ENCODE assay signal across 1 cellular context in the genomic region with DNA sequence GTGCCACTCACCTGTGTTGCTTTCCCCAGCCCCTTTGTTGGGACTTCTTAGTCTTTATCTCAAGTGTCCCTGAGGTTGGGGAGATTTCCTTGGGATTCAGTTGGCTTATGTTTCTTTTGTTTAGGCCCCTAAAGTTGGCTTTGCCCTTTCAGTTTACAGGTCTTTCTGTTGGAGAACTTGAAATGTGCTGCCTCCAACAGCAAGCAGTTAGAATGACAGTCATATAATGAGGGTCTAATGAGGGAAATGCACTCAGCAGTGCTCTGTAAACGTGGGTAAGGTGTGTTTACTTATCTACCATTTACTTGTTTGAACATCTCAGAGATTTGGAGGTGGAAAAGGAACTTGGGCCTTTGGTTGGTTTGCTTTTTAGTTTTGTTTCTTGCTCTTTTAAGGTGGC.
TF ChIP-seq lines count a peak whose summit lies in the region.

No MANE protein-coding gene starts in this region.

TF ChIP-seq in K562, 482 proteins besides CTCF, POLR2A, EP300 and RAD21:
- TF ChIP-seq, protein P1, sequence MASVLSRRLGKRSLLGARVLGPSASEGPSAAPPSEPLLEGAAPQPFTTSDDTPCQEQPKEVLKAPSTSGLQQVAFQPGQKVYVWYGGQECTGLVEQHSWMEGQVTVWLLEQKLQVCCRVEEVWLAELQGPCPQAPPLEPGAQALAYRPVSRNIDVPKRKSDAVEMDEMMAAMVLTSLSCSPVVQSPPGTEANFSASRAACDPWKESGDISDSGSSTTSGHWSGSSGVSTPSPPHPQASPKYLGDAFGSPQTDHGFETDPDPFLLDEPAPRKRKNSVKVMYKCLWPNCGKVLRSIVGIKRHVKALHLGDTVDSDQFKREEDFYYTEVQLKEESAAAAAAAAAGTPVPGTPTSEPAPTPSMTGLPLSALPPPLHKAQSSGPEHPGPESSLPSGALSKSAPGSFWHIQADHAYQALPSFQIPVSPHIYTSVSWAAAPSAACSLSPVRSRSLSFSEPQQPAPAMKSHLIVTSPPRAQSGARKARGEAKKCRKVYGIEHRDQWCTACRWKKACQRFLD (CRISPR knock-in tag; IDR thresholded peaks at IDR 0.05) = no peak
- no peak for TF ChIP-seq ZFP36 (IDR thresholded peaks at IDR 0.05; ENCODE audit: low read depth, low read length, partially characterized antibody)
- no peak for TF ChIP-seq THRB (CRISPR knock-in tag; conservative IDR thresholded peaks at IDR 0.05)
- TF ChIP-seq BCOR (IDR thresholded peaks at IDR 0.05) = no peak
- TF ChIP-seq MTA1 (IDR thresholded peaks at IDR 0.05; ENCODE audit: borderline replicate concordance) = no peak
- no peak for TF ChIP-seq TAF1 (IDR thresholded peaks at IDR 0.05; ENCODE audit: control insufficient read depth, extremely low read depth, insufficient read depth, low read length, severe bottlenecking)
- TF ChIP-seq DNMT1 (IDR thresholded peaks at IDR 0.05) = no peak
- no peak for TF ChIP-seq CEBPB (tag; IDR thresholded peaks at IDR 0.05)
- no peak for TF ChIP-seq ZNF398 (CRISPR knock-in tag; IDR thresholded peaks at IDR 0.05)
- TF ChIP-seq THRAP3 (IDR thresholded peaks at IDR 0.05; ENCODE audit: borderline replicate concordance) = no peak
- TF ChIP-seq POLR2H (tag; IDR thresholded peaks at IDR 0.05; ENCODE audit: low read depth) = no peak
- TF ChIP-seq, protein P2, sequence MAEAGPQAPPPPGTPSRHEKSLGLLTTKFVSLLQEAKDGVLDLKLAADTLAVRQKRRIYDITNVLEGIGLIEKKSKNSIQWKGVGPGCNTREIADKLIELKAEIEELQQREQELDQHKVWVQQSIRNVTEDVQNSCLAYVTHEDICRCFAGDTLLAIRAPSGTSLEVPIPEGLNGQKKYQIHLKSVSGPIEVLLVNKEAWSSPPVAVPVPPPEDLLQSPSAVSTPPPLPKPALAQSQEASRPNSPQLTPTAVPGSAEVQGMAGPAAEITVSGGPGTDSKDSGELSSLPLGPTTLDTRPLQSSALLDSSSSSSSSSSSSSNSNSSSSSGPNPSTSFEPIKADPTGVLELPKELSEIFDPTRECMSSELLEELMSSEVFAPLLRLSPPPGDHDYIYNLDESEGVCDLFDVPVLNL (CRISPR knock-in tag; IDR thresholded peaks at IDR 0.05; ENCODE audit: low read depth) = no peak
- TF ChIP-seq, protein P3, sequence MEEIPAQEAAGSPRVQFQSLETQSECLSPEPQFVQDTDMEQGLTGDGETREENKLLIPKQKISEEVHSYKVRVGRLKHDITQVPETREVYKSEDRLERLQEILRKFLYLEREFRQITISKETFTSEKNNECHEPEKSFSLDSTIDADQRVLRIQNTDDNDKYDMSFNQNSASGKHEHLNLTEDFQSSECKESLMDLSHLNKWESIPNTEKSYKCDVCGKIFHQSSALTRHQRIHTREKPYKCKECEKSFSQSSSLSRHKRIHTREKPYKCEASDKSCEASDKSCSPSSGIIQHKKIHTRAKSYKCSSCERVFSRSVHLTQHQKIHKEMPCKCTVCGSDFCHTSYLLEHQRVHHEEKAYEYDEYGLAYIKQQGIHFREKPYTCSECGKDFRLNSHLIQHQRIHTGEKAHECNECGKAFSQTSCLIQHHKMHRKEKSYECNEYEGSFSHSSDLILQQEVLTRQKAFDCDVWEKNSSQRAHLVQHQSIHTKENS (CRISPR knock-in tag; IDR thresholded peaks at IDR 0.05) = no peak
